Comparison of ENCODE assay signal across 19 cellular contexts in genomic region chr3:46665763-46666470, GRCh38. TPM values are rescaled to one million over a fixed set of nuclear protein-coding genes. Genes with fewer than 3 reads are reported as not detected.
A peak's percentile ranks its signal among the peaks of the same experiment; 100 is the strongest.
DNase-seq lines count a peak whose midpoint lies in the region; ATAC-seq, FAIRE-seq and TF ChIP-seq lines count a peak whose summit lies in the region.
"Had no signal": no experiment of that assay in that cellular context is flagged by ENCODE, and none has a peak within 500 bp of the region (broad histone marks: within the 10 kb centered on the region; RNA-seq: fewer than 3 reads in every experiment).

No MANE protein-coding gene starts in this region.

- no peak overlapping the region for H3K27ac Mint-ChIP-seq in chondrocyte (ENCODE audit: unreplicated experiment)
- H3K27ac Mint-ChIP-seq: natural killer cell treated with Interleukin-12 subunit alpha and Interleukin-12 subunit beta and Interleukin-15 and Interleukin-18, amount 100 ng/mL, for 72 hours; T-cell; WTC11 had no signal

- intact Hi-C loops in mucosa of descending colon (cut with DNase I, micrococcal nuclease) = no loop called here

- H3F3A ChIP-seq in SK-N-SH (replicated peaks; ENCODE audit: insufficient read depth) = no peaks in the 10 kb centered on the region

- DNase-seq in SK-N-SH (peak; percentile 7), NCI-H2029 treated with DMSO at 0.1 percent for 48 hours (lab: John Stamatoyannopoulos, UW) (peak; percentile 89), chondrocyte (ENCODE audit: low spot score) (peak; percentile 66), osteoblast (ENCODE audit: insufficient read length, low spot score, missing footprints) (peak; percentile 81), GOT3 (lab: John Stamatoyannopoulos, UW) (no peak), mucosa of descending colon (no peak), RCC 7860 (ENCODE audit: low spot score) (no peak)
- DNase-seq: activated naive CD4-positive, alpha-beta T cell treated with Interleukin-2 at 50 U/mL for 16 hours; GF-D8; NCI-H2227 treated with DMSO at 0.1 percent for 48 hours; stimulated activated CD8-positive, alpha-beta memory T cell treated with anti-CD3 and anti-CD28 coated beads, Interleukin-4, amount 100 ng/mL, for 48 hours; tibial artery had no signal

- TF ChIP-seq RAD21 in SK-N-SH (IDR thresholded peaks at IDR 0.05; ENCODE audit: low read length) = no peak

- no peak overlapping the region; a peak in 1 of 4 replicates for H3K27ac ChIP-seq in SK-N-SH (ENCODE audit: low read depth in 2 of 2, low read length in 1 of 2)
- H3K27ac ChIP-seq in osteoblast (ENCODE audit: low read depth, low read length) = no peak overlapping the region
- H3K27ac ChIP-seq: tibial artery had no signal

- ATAC-seq in SK-N-SH treated with all-trans-retinoic acid at 6 μM for 48 hours (no peak), mucosa of descending colon (no peak)
- ATAC-seq: Panc1, T-cell, WTC11 had no signal

- H3K9me3 ChIP-seq in SK-N-SH = no peaks in the 10 kb centered on the region
- no peaks in the 10 kb centered on the region for H3K9me3 ChIP-seq in osteoblast (ENCODE audit: low read depth, low read length)
- H3K9me3 ChIP-seq in mucosa of descending colon = no peaks in the 10 kb centered on the region
- H3K9me3 ChIP-seq: tibial artery had no signal

- H3K4me2 ChIP-seq in SK-N-SH = no peak overlapping the region
- H3K4me2 ChIP-seq in osteoblast (ENCODE audit: insufficient read depth, low read length) = no peak overlapping the region

- FAIRE-seq in RCC 7860 (lab: Jason Lieb, UNC) = no peak

- CTCF ChIA-PET in SK-N-SH (lab: Yijun Ruan, JAX) = interaction anchor here (1.2 to 5.1 kb wide), 4 partner anchors 177 to 244 kb away, joined by 4 to 54 read pairs (median 5); no protein-coding TSS in a partner anchor

- H3K27me3 Mint-ChIP-seq in chondrocyte (ENCODE audit: low read depth) = peaks cover 5% of the 10 kb centered on the region
- H3K27me3 Mint-ChIP-seq: natural killer cell treated with Interleukin-12 subunit alpha and Interleukin-12 subunit beta and Interleukin-15 and Interleukin-18, amount 100 ng/mL, for 72 hours had no signal

- H3K36me3 Mint-ChIP-seq in chondrocyte (ENCODE audit: low read depth) = no peaks in the 10 kb centered on the region
- H3K36me3 Mint-ChIP-seq: brain; natural killer cell treated with Interleukin-12 subunit alpha and Interleukin-12 subunit beta and Interleukin-15 and Interleukin-18, amount 100 ng/mL, for 72 hours; T-cell; WTC11 had no signal

- POLR2A ChIA-PET in SK-N-SH (lab: Yijun Ruan, JAX) = no interaction called here

- H4K20me1 ChIP-seq in SK-N-SH (ENCODE audit: insufficient read depth) (no peaks in the 10 kb centered on the region), osteoblast (ENCODE audit: insufficient read depth, low read length) (no peaks in the 10 kb centered on the region)

- H3K27me3 ChIP-seq in SK-N-SH (ENCODE audit: insufficient read depth) (no peaks in the 10 kb centered on the region), osteoblast (ENCODE audit: insufficient read depth, low read length) (peaks cover 6% of the 10 kb centered on the region)

- WGBS in SK-N-SH (ENCODE audit: low lambda C conversion rate) = 56% methylated on average over 6 of the region's 9 CpGs

- no peaks in the 10 kb centered on the region for H3K36me3 ChIP-seq in SK-N-SH (replicated peaks in 1 of 2; ENCODE audit: control insufficient read depth in 1 of 2, insufficient read depth in 2 of 2, low read length in 1 of 2)
- H3K36me3 ChIP-seq in osteoblast (ENCODE audit: insufficient read depth, low read length) = no peaks in the 10 kb centered on the region
- no peaks in the 10 kb centered on the region for H3K36me3 ChIP-seq in mucosa of descending colon (ENCODE audit: low read depth)

- H3K9me2 ChIP-seq in SK-N-SH = no peaks in the 10 kb centered on the region

- no peaks in the 10 kb centered on the region for H3K9me3 Mint-ChIP-seq in chondrocyte (ENCODE audit: low read depth)
- H3K9me3 Mint-ChIP-seq: brain; natural killer cell treated with Interleukin-12 subunit alpha and Interleukin-12 subunit beta and Interleukin-15 and Interleukin-18, amount 100 ng/mL, for 72 hours; T-cell; WTC11 had no signal

- TF ChIP-seq CTCF in SK-N-SH (IDR thresholded peaks at IDR 0.05) = no peak
- no peak for TF ChIP-seq CTCF in chondrocyte (IDR thresholded peaks at IDR 0.05)
- no peak for TF ChIP-seq CTCF in osteoblast (IDR thresholded peaks at IDR 0.05; ENCODE audit: extremely low read depth, low read depth, low read length)
- TF ChIP-seq CTCF in mucosa of descending colon (IDR thresholded peaks at IDR 0.05) = no peak

- H3K4me1 Mint-ChIP-seq in chondrocyte (ENCODE audit: low read depth) = peaks cover 5% of the 10 kb centered on the region

- no peak for TF ChIP-seq EP300 in SK-N-SH (IDR thresholded peaks at IDR 0.05; ENCODE audit: borderline replicate concordance in 1 of 2, low read depth in 1 of 2, low read length in 1 of 2)

- H3K79me2 ChIP-seq in SK-N-SH (ENCODE audit: insufficient read depth) (no peaks in the 10 kb centered on the region), osteoblast (ENCODE audit: insufficient read depth, low read length) (no peaks in the 10 kb centered on the region)

- no peak overlapping the region for H3K4me3 ChIP-seq in SK-N-SH (ENCODE audit: low read depth in 2 of 2, low read length in 1 of 2)
- H3K4me3 ChIP-seq in osteoblast (ENCODE audit: insufficient read depth, low read length) = no peak overlapping the region
- H3K4me3 ChIP-seq in mucosa of descending colon = no peak overlapping the region
- H3K4me3 ChIP-seq: tibial artery had no signal

- H2AFZ ChIP-seq in SK-N-SH (ENCODE audit: low read depth) = no peak overlapping the region
- no peak overlapping the region for H2AFZ ChIP-seq in osteoblast (ENCODE audit: low read length)

- no peak overlapping the region for H3K4me3 Mint-ChIP-seq in chondrocyte (ENCODE audit: unreplicated experiment)
- H3K4me3 Mint-ChIP-seq: brain; natural killer cell treated with Interleukin-12 subunit alpha and Interleukin-12 subunit beta and Interleukin-15 and Interleukin-18, amount 100 ng/mL, for 72 hours; T-cell; WTC11 had no signal

- H3K4me1 ChIP-seq in SK-N-SH (ENCODE audit: control insufficient read depth in 1 of 2, insufficient read depth in 2 of 2, low read depth in 1 of 2, low read length in 1 of 2) (peaks cover 0 to 56% of the 10 kb centered on the region in 2 experiments; a peak in 1 of 4 replicates), osteoblast (ENCODE audit: insufficient read depth, low read length) (peaks cover 7% of the 10 kb centered on the region), mucosa of descending colon (ENCODE audit: low read depth) (no peaks in the 10 kb centered on the region)

- no peak overlapping the region for H3K9ac ChIP-seq in SK-N-SH

TF ChIP-seq in SK-N-SH, 30 proteins besides CTCF, POLR2A, EP300 and RAD21 (continues in another document):
- no peak for TF ChIP-seq RFX5 (IDR thresholded peaks at IDR 0.05; ENCODE audit: low read length)
- no peak for TF ChIP-seq SIN3A (IDR thresholded peaks at IDR 0.05; ENCODE audit: borderline replicate concordance, low read depth, low read length)
- no peak for TF ChIP-seq GATA2 (CRISPR knock-in tag; IDR thresholded peaks at IDR 0.05)
- no peak for TF ChIP-seq TEAD4 (IDR thresholded peaks at IDR 0.05; ENCODE audit: borderline replicate concordance, insufficient read depth)
- TF ChIP-seq FOXJ3 (CRISPR knock-in tag; IDR thresholded peaks at IDR 0.05) = no peak

TF ChIP-seq in SK-N-SH treated with all-trans-retinoic acid at 6 μM for 48 hours, 23 proteins besides CTCF, POLR2A, EP300 and RAD21 (continues in another document):
- no peak for TF ChIP-seq TCF4 (CRISPR knock-in tag; IDR thresholded peaks at IDR 0.05; ENCODE audit: borderline replicate concordance)
- no peak for TF ChIP-seq ARNTL (CRISPR knock-in tag; IDR thresholded peaks at IDR 0.05; ENCODE audit: borderline replicate concordance, low read depth)

RNA-seq across cellular contexts. Expression of gene ALS2CL, which starts 27.6 kb away (rescaled TPM):
- 0.18 and 0.58 TPM in 2 replicates for polyA plus RNA-seq in SK-N-SH (2012; rRNA removed)
- 0.03 and 0.10 TPM in 2 replicates for polyA plus RNA-seq in SK-N-SH (2012; cell fraction: cytosol; rRNA removed)
- 1.2 and 1.5 TPM in 2 replicates for polyA plus RNA-seq in SK-N-SH (2012; cell fraction: nucleus; rRNA removed)
- total RNA-seq in chondrocyte = 1.4 to 5.2 TPM (median 3.6 TPM) in 3 replicates
- total RNA-seq in osteoblast = 1.1 and 1.8 TPM in 2 replicates
- total RNA-seq in mucosa of descending colon = 10 to 100 TPM; 28.5 to 68.1 (median 43.7) TPM

RNA-seq across cellular contexts. Expression of gene TMIE, which starts 35.3 kb away (rescaled TPM):
- 0.03 and 0.10 TPM in 2 replicates for polyA plus RNA-seq in SK-N-SH (2012; rRNA removed)
- 0.05 TPM in 2 replicates for polyA plus RNA-seq in SK-N-SH (2012; cell fraction: cytosol; rRNA removed)
- 0.04 and 0.06 TPM in 2 replicates for polyA plus RNA-seq in SK-N-SH (2012; cell fraction: nucleus; rRNA removed)
- 0.25 TPM in 1 of 3 replicates, not detected in the others for total RNA-seq in chondrocyte
- total RNA-seq in osteoblast = under 0.01 TPM in 2 replicates
- total RNA-seq in mucosa of descending colon = 1 to 10 TPM in 1 of 3 donors, under 1 TPM in 1, not detected in 1; 0.23 to 1.1 TPM
- total RNA-seq: natural killer cell treated with Interleukin-12 subunit alpha and Interleukin-12 subunit beta and Interleukin-15 and Interleukin-18, amount 100 ng/mL, for 72 hours had no signal

RNA-seq across cellular contexts. Expression of gene PRSS50, which starts 51.8 kb away (rescaled TPM):
- polyA plus RNA-seq in SK-N-SH (2012; rRNA removed) = not detected in 2 replicates
- polyA plus RNA-seq in SK-N-SH (2012; cell fraction: cytosol; rRNA removed) = 0.01 TPM in 1 of 2 replicates, not detected in the other
- polyA plus RNA-seq in SK-N-SH (2012; cell fraction: nucleus; rRNA removed) = 0.18 and 0.32 TPM in 2 replicates
- total RNA-seq in chondrocyte = not detected in 3 replicates
- not detected in 2 replicates for total RNA-seq in osteoblast
- under 1 TPM in 1 of 3 donors, not detected in 2; 0.16 TPM for total RNA-seq in mucosa of descending colon
- total RNA-seq: lung microvascular endothelial cell; natural killer cell treated with Interleukin-12 subunit alpha and Interleukin-12 subunit beta and Interleukin-15 and Interleukin-18, amount 100 ng/mL, for 72 hours; T-cell had no signal

RNA-seq across cellular contexts. Expression of gene FAM240A, which starts 53.6 kb away (rescaled TPM):
- not detected in 2 replicates for polyA plus RNA-seq in SK-N-SH (2012; rRNA removed)
- not detected in 2 replicates for polyA plus RNA-seq in SK-N-SH (2012; cell fraction: cytosol; rRNA removed)
- polyA plus RNA-seq in SK-N-SH (2012; cell fraction: nucleus; rRNA removed) = not detected in 2 replicates
- total RNA-seq in chondrocyte = not detected in 3 replicates
- total RNA-seq in osteoblast = under 0.01 and 0.36 TPM in 2 replicates
- not detected for total RNA-seq in mucosa of descending colon
- total RNA-seq: lung microvascular endothelial cell; natural killer cell treated with Interleukin-12 subunit alpha and Interleukin-12 subunit beta and Interleukin-15 and Interleukin-18, amount 100 ng/mL, for 72 hours; T-cell had no signal

Comparison
In these comparisons a context has a peak if more than half of its experiments do, and no peak if none do; other contexts are left out.
1. DNase-seq: peak in SK-N-SH (single experiment), NCI-H2029 treated with DMSO at 0.1 percent for 48 hours (single experiment), chondrocyte (single experiment) and osteoblast (single experiment); none in GOT3 (single experiment), mucosa of descending colon (0 of 3) and RCC 7860 (single experiment).